1 cellular context compared by ENCODE assay signal in genomic region chr1:228963795-228964177, GRCh38.
A peak's percentile ranks its signal among the peaks of the same experiment; 100 is the strongest.
TF ChIP-seq lines count a peak whose summit lies in the region.

No MANE protein-coding gene starts in this region.

TF ChIP-seq in HepG2, 621 proteins besides CTCF, POLR2A, EP300 and RAD21 (continued from another document):
- TF ChIP-seq ZNF770 (CRISPR knock-in tag; IDR thresholded peaks at IDR 0.05) = peak; percentile 79
- TF ChIP-seq NR3C1 (CRISPR knock-in tag; IDR thresholded peaks at IDR 0.05) = no peak
- TF ChIP-seq ZNF383 (CRISPR knock-in tag; IDR thresholded peaks at IDR 0.05; ENCODE audit: borderline replicate concordance) = no peak
TF ChIP-seq in HepG2: peak in this region for 4.
